ENCODE assay signal across 33 cellular contexts in genomic region chr3:125379483-125379882, GRCh38.
"Had no signal": no experiment of that assay in that cellular context is flagged by ENCODE, and none has a peak within 500 bp of the region (broad histone marks: within the 10 kb centered on the region; RNA-seq: fewer than 3 reads in every experiment).

No MANE protein-coding gene starts in this region.

- DNase-seq: Kasumi-1, MG63, MM.1S, MV-4-11, NCI-H1048, NCI-H1092, NCI-H1092 treated with DMSO at 0.1 percent for 48 hours, NCI-H1105, NCI-H1105 treated with DMSO at 0.1 percent for 48 hours, NCI-H1417, NCI-H1417 treated with DMSO at 0.1 percent for 48 hours, NCI-H1436, NCI-H1436 treated with DMSO at 0.1 percent for 48 hours, NCI-H146, NCI-H1694, NCI-H1694 treated with DMSO at 0.1 percent for 48 hours, NCI-H187, NCI-H187 treated with DMSO at 0.1 percent for 48 hours, NCI-H1930, NCI-H2029, NCI-H2029 treated with DMSO at 0.1 percent for 48 hours, NCI-H2081, NCI-H2081 treated with DMSO at 0.1 percent for 48 hours, NCI-H2107, NCI-H2171, NCI-H2171 treated with DMSO at 0.1 percent for 48 hours, NCI-H2227 treated with DMSO at 0.1 percent for 48 hours, NCI-H226, NCI-H345, NCI-H446, NCI-H446 treated with DMSO at 0.1 percent for 48 hours, NCI-H510A, NCI-H510A treated with DMSO at 0.1 percent for 48 hours had no signal

- H3K27me3 ChIP-seq: MG63 had no signal

- H3K4me3 ChIP-seq: MG63 had no signal

- H3K9me3 ChIP-seq: MG63 had no signal

- H3K36me3 ChIP-seq: MG63 had no signal
